8 cellular contexts compared by ENCODE assay signal in genomic region chr7:157271991-157272324, GRCh38.
A peak's percentile ranks its signal among the peaks of the same experiment; 100 is the strongest.
DNase-seq lines count a peak whose midpoint lies in the region; ATAC-seq, FAIRE-seq and TF ChIP-seq lines count a peak whose summit lies in the region.

No MANE protein-coding gene starts in this region.

- peaks cover 14% of the 10 kb centered on the region for H3K4me1 Mint-ChIP-seq in activated CD4-positive, alpha-beta T cell treated with anti-CD3 and anti-CD28 coated beads, Interleukin-2, amount 10 ng/mL, durations not matched to agents 24 days and 14 days
- H3K4me1 Mint-ChIP-seq in activated naive CD8-positive, alpha-beta T cell treated with anti-CD3 and anti-CD28 coated beads for 36 hours: peaks cover 8% of the 10 kb centered on the region

- FAIRE-seq in keratinocyte (lab: Jason Lieb, UNC) (no peak), GM12892 (lab: Jason Lieb, UNC) (no peak)

- dilution Hi-C loops in keratinocyte (cut with MboI; ENCODE audit: extremely low pct_ligation_motif_present, low sequenced_read_pairs): no loop called here

- no peaks in the 10 kb centered on the region for H3K9me3 ChIP-seq in keratinocyte (ENCODE audit: control insufficient read depth, low read depth, low read length)
- H3K9me3 ChIP-seq in tibial nerve: no peaks in the 10 kb centered on the region

- H3K27ac ChIP-seq in keratinocyte (ENCODE audit: control insufficient read depth, insufficient read depth, low read length): peak overlapping the region; percentile 15
- peak overlapping the region; percentile 45 to 86 (median 66) for H3K27ac ChIP-seq in tibial nerve

- 11 to 21% methylated on average over 9 of the region's 9 CpGs for WGBS in tibial nerve, 2 donors

- peak overlapping the region; percentile 0 for H3K27ac Mint-ChIP-seq in activated CD4-positive, alpha-beta T cell treated with anti-CD3 and anti-CD28 coated beads, Interleukin-2, amount 10 ng/mL, durations not matched to agents 24 days and 14 days
- peak overlapping the region; percentile 32 for H3K27ac Mint-ChIP-seq in activated naive CD8-positive, alpha-beta T cell treated with anti-CD3 and anti-CD28 coated beads for 36 hours

- no peaks in the 10 kb centered on the region for H3K27me3 Mint-ChIP-seq in activated CD4-positive, alpha-beta T cell treated with anti-CD3 and anti-CD28 coated beads, Interleukin-2, amount 10 ng/mL, durations not matched to agents 24 days and 14 days
- no peaks in the 10 kb centered on the region for H3K27me3 Mint-ChIP-seq in activated naive CD8-positive, alpha-beta T cell treated with anti-CD3 and anti-CD28 coated beads for 36 hours

- no peak overlapping the region for H3K9ac ChIP-seq in keratinocyte (ENCODE audit: control insufficient read depth, extremely low read depth, insufficient read depth, low read length)

- H3K36me3 Mint-ChIP-seq in activated CD4-positive, alpha-beta T cell treated with anti-CD3 and anti-CD28 coated beads, Interleukin-2, amount 10 ng/mL, durations not matched to agents 24 days and 14 days (ENCODE audit: low read depth): peaks cover 26% of the 10 kb centered on the region
- peaks cover 9% of the 10 kb centered on the region for H3K36me3 Mint-ChIP-seq in activated naive CD8-positive, alpha-beta T cell treated with anti-CD3 and anti-CD28 coated beads for 36 hours

- H3K27me3 ChIP-seq in keratinocyte (ENCODE audit: control insufficient read depth, extremely low read depth, insufficient read depth, low read length) (no peaks in the 10 kb centered on the region), tibial nerve (peaks cover 0 to 2% of the 10 kb centered on the region in 2 donors)

- H3K36me3 ChIP-seq in keratinocyte (ENCODE audit: control insufficient read depth in 2 of 2, extremely low read depth in 1 of 2, insufficient read depth in 2 of 2, low read length in 2 of 2) (peaks cover 15 to 26% of the 10 kb centered on the region in 2 experiments), tibial nerve (peaks cover 0 to 46% (median 12%) of the 10 kb centered on the region in 3 donors)

- H3K4me2 ChIP-seq in keratinocyte (ENCODE audit: control insufficient read depth, extremely low read depth, insufficient read depth, low read depth, low read length): no peak overlapping the region

- no peak for ATAC-seq in HG02840 (IDR thresholded peaks at IDR 0.05; ENCODE audit: low FRiP score, unreplicated experiment)

- H3K4me3 ChIP-seq in keratinocyte (ENCODE audit: control insufficient read depth in 2 of 3, extremely low read depth in 1 of 3, insufficient read depth in 2 of 3, low read depth in 1 of 3, low read length in 3 of 3) (no peak overlapping the region), tibial nerve (no peak overlapping the region)

- no peaks in the 10 kb centered on the region for H3K79me2 ChIP-seq in keratinocyte (ENCODE audit: control insufficient read depth, insufficient read depth, low read length)

- TF ChIP-seq POLR2A in tibial nerve (IDR thresholded peaks at IDR 0.05): no peak
- TF ChIP-seq POLR2A in GM12892 (IDR thresholded peaks at IDR 0.05; ENCODE audit: low read depth, low read length): no peak

- no peak for DNase-seq in activated CD4-positive, alpha-beta T cell treated with anti-CD3 and anti-CD28 coated beads, Interleukin-2, amount 10 ng/mL, durations not matched to agents 24 days and 14 days
- no peak for DNase-seq in activated CD4-positive, alpha-beta T cell treated with anti-CD3 and anti-CD28 coated beads for 1 hour
- no peak for DNase-seq in activated naive CD8-positive, alpha-beta T cell treated with anti-CD3 and anti-CD28 coated beads for 36 hours
- DNase-seq in keratinocyte (ENCODE audit: low read depth, low spot score): no peak
- DNase-seq in tibial nerve (ENCODE audit: low spot score in 2 of 2): peak; percentile 70 to 88
- no peak for DNase-seq in GM12892 (ENCODE audit: insufficient read length)
- DNase-seq in NCI-H2081 treated with DMSO at 0.1 percent for 48 hours (lab: John Stamatoyannopoulos, UW): no peak

- TF ChIP-seq EP300 in tibial nerve (IDR thresholded peaks at IDR 0.05): peak; percentile 77 to 91

- H3K4me3 Mint-ChIP-seq in activated CD4-positive, alpha-beta T cell treated with anti-CD3 and anti-CD28 coated beads, Interleukin-2, amount 10 ng/mL, durations not matched to agents 24 days and 14 days: no peak overlapping the region
- H3K4me3 Mint-ChIP-seq in activated naive CD8-positive, alpha-beta T cell treated with anti-CD3 and anti-CD28 coated beads for 36 hours: no peak overlapping the region

- no peak for TF ChIP-seq CTCF in keratinocyte (optimal IDR thresholded peaks at IDR 0.05 in 1 of 3, IDR thresholded peaks at IDR 0.05 in 1 of 3, conservative IDR thresholded peaks at IDR 0.05 in 1 of 3; ENCODE audit: extremely low read depth in 1 of 3, insufficient read depth in 2 of 3, low read length in 3 of 3)
- TF ChIP-seq CTCF in tibial nerve (IDR thresholded peaks at IDR 0.05): no peak

- H3K9me1 ChIP-seq in keratinocyte (ENCODE audit: control insufficient read depth, extremely low read depth, insufficient read depth, low read length): no peaks in the 10 kb centered on the region

- no peaks in the 10 kb centered on the region for H3K9me3 Mint-ChIP-seq in activated CD4-positive, alpha-beta T cell treated with anti-CD3 and anti-CD28 coated beads, Interleukin-2, amount 10 ng/mL, durations not matched to agents 24 days and 14 days
- H3K9me3 Mint-ChIP-seq in activated naive CD8-positive, alpha-beta T cell treated with anti-CD3 and anti-CD28 coated beads for 36 hours: no peaks in the 10 kb centered on the region

- intact Hi-C loops in activated CD4-positive, alpha-beta T cell treated with anti-CD3 and anti-CD28 coated beads, Interleukin-2, amount 10 ng/mL, durations not matched to agents 24 days and 14 days (cut with micrococcal nuclease): no loop called here

- no peak overlapping the region for H2AFZ ChIP-seq in keratinocyte (ENCODE audit: control insufficient read depth, low read length)

- no peaks in the 10 kb centered on the region for H4K20me1 ChIP-seq in keratinocyte (ENCODE audit: control insufficient read depth, extremely low read depth, insufficient read depth, low read length)

- peaks cover 20% of the 10 kb centered on the region for H3K4me1 ChIP-seq in keratinocyte (ENCODE audit: control insufficient read depth, extremely low read depth, insufficient read depth, low read length)
- peaks cover 4 to 29% (median 16%) of the 10 kb centered on the region in 4 donors for H3K4me1 ChIP-seq in tibial nerve

Comparison
In these comparisons a context has a peak if more than half of its experiments do, and no peak if none do; other contexts are left out.
1. DNase-seq: peak in tibial nerve (2 of 2); none in activated CD4-positive, alpha-beta T cell treated with anti-CD3 and anti-CD28 coated beads, Interleukin-2, amount 10 ng/mL, durations not matched to agents 24 days and 14 days (single experiment), activated CD4-positive, alpha-beta T cell treated with anti-CD3 and anti-CD28 coated beads for 1 hour (single experiment), activated naive CD8-positive, alpha-beta T cell treated with anti-CD3 and anti-CD28 coated beads for 36 hours (single experiment), keratinocyte (single experiment), GM12892 (single experiment) and NCI-H2081 treated with DMSO at 0.1 percent for 48 hours (single experiment).